In genomic region chr1:204453141-204453772, GRCh38 we compare ENCODE assay signal across 8 cellular contexts. TPM values are rescaled to one million over a fixed set of nuclear protein-coding genes. Genes with fewer than 3 reads are reported as not detected.
DNase-seq lines count a peak whose midpoint lies in the region; ATAC-seq and TF ChIP-seq lines count a peak whose summit lies in the region.

No MANE protein-coding gene starts in this region.

- TF ChIP-seq CTCF in psoas muscle (IDR thresholded peaks at IDR 0.05): no peak

- H3K36me3 ChIP-seq in psoas muscle (ENCODE audit: insufficient read depth in 1 of 2, low read depth in 1 of 2): peaks cover 0 to 47% of the 10 kb centered on the region in 2 donors

- H3K4me3 Mint-ChIP-seq in naive B cell: peak overlapping the region; percentile 61 to 91 (median 82)

- peaks cover 64 to 96% (median 91%) of the 10 kb centered on the region in 3 donors for H3K4me1 Mint-ChIP-seq in naive B cell

- H3K27me3 Mint-ChIP-seq in naive B cell: no peaks in the 10 kb centered on the region

- no peaks in the 10 kb centered on the region for H3K9me3 Mint-ChIP-seq in naive B cell

- H3K27ac Mint-ChIP-seq in naive B cell: peak overlapping the region; percentile 92 to 99 (median 98)

- peak; percentile 77 for DNase-seq in activated CD8-positive, alpha-beta memory T cell treated with anti-CD3 and anti-CD28 coated beads, Interleukin-2, amount 50 U/mL, for 4 hours
- DNase-seq in naive B cell (peak; percentile 93), retina (no peak), NCI-H2107 treated with DMSO at 0.1 percent for 48 hours (lab: John Stamatoyannopoulos, UW; ENCODE audit: unreplicated experiment) (no peak), NCI-H1092 (lab: John Stamatoyannopoulos, UW) (no peak), psoas muscle (no peak)

- peaks cover 34 to 39% of the 10 kb centered on the region in 2 donors for H3K36me3 Mint-ChIP-seq in naive B cell

- ATAC-seq in GM19397 (IDR thresholded peaks at IDR 0.05; ENCODE audit: unreplicated experiment) (peak; percentile 69), HG03354 (IDR thresholded peaks at IDR 0.05; ENCODE audit: poor library complexity, severe bottlenecking, unreplicated experiment) (peak; percentile 83), naive B cell (ENCODE audit: low read depth in 2 of 2) (peak; percentile 97), psoas muscle (no peak)

- WGBS in psoas muscle, 3 donors: 71 to 79% (median 73%) methylated on average over 8 of the region's 8 CpGs

- H3K4me3 ChIP-seq in psoas muscle: no peak overlapping the region

- no peaks in the 10 kb centered on the region for H3K27me3 ChIP-seq in psoas muscle (ENCODE audit: insufficient read depth in 3 of 3, low read length in 2 of 3)

- H3K4me1 ChIP-seq in psoas muscle: peaks cover 34% of the 10 kb centered on the region

- H3K9me3 ChIP-seq in psoas muscle: no peaks in the 10 kb centered on the region

- intact Hi-C loops in psoas muscle (cut with DNase I): no loop called here

- no peak overlapping the region for H3K27ac ChIP-seq in psoas muscle

RNA-seq across cellular contexts. Expression of gene PIK3C2B, which starts 41.3 kb away (rescaled TPM):
- polyA plus RNA-seq in naive B cell (ENCODE audit: low read depth in 6 of 6): 10 to 100 TPM in 3 of 6 donors, 1 to 10 TPM in 2, not detected in 1; 8.5 to 16.9 (median 10.6) TPM
- 10 to 100 TPM in 3 of 4 donors, 1 to 10 TPM in 1; 8.2 to 20.9 (median 13.9) TPM for total RNA-seq in psoas muscle
- 1 to 10 TPM; 1.9 to 3.9 (median 1.9) TPM for polyA plus RNA-seq in psoas muscle

RNA-seq across cellular contexts. Expression of gene PPP1R15B, which starts 41.6 kb away (rescaled TPM):
- polyA plus RNA-seq in naive B cell (ENCODE audit: low read depth in 6 of 6): 10 to 100 TPM; 18.5 to 39.0 (median 33.0) TPM
- 10 to 100 TPM; 15.5 to 35.2 (median 26.0) TPM for total RNA-seq in psoas muscle
- polyA plus RNA-seq in psoas muscle: 10 to 100 TPM; 12.2 to 23.9 (median 12.9) TPM

Comparison
In these comparisons a context has a peak if more than half of its experiments do, and no peak if none do; other contexts are left out.
1. ATAC-seq: peak in GM19397 (single experiment), HG03354 (single experiment) and naive B cell (2 of 2); none in psoas muscle (0 of 4).
2. DNase-seq: peak in activated CD8-positive, alpha-beta memory T cell treated with anti-CD3 and anti-CD28 coated beads, Interleukin-2, amount 50 U/mL, for 4 hours (single experiment) and naive B cell (single experiment); none in retina (single experiment), NCI-H2107 treated with DMSO at 0.1 percent for 48 hours (single experiment), NCI-H1092 (single experiment) and psoas muscle (0 of 2).